In genomic region chr20:47501483-47502270, GRCh38 we compare ENCODE assay signal across 1 cellular context.
A peak's percentile ranks its signal among the peaks of the same experiment; 100 is the strongest.
TF ChIP-seq lines count a peak whose summit lies in the region.

Gene NCOA3 (plus strand): TSS chr20:47501887. CDS start chr20:47622248, 120,361 bp downstream.

TF ChIP-seq in HepG2, 621 proteins besides CTCF, POLR2A, EP300 and RAD21 (continued from another document and continues in another):
- TF ChIP-seq, protein P1, sequence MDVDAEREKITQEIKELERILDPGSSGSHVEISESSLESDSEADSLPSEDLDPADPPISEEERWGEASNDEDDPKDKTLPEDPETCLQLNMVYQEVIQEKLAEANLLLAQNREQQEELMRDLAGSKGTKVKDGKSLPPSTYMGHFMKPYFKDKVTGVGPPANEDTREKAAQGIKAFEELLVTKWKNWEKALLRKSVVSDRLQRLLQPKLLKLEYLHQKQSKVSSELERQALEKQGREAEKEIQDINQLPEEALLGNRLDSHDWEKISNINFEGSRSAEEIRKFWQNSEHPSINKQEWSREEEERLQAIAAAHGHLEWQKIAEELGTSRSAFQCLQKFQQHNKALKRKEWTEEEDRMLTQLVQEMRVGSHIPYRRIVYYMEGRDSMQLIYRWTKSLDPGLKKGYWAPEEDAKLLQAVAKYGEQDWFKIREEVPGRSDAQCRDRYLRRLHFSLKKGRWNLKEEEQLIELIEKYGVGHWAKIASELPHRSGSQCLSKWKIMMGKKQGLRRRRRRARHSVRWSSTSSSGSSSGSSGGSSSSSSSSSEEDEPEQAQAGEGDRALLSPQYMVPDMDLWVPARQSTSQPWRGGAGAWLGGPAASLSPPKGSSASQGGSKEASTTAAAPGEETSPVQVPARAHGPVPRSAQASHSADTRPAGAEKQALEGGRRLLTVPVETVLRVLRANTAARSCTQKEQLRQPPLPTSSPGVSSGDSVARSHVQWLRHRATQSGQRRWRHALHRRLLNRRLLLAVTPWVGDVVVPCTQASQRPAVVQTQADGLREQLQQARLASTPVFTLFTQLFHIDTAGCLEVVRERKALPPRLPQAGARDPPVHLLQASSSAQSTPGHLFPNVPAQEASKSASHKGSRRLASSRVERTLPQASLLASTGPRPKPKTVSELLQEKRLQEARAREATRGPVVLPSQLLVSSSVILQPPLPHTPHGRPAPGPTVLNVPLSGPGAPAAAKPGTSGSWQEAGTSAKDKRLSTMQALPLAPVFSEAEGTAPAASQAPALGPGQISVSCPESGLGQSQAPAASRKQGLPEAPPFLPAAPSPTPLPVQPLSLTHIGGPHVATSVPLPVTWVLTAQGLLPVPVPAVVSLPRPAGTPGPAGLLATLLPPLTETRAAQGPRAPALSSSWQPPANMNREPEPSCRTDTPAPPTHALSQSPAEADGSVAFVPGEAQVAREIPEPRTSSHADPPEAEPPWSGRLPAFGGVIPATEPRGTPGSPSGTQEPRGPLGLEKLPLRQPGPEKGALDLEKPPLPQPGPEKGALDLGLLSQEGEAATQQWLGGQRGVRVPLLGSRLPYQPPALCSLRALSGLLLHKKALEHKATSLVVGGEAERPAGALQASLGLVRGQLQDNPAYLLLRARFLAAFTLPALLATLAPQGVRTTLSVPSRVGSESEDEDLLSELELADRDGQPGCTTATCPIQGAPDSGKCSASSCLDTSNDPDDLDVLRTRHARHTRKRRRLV (CRISPR knock-in tag; IDR thresholded peaks at IDR 0.05) = peak; percentile 98
- no peak for TF ChIP-seq ZNF7 (CRISPR knock-in tag; IDR thresholded peaks at IDR 0.05)
- TF ChIP-seq PLSCR1 (CRISPR knock-in tag; IDR thresholded peaks at IDR 0.05; ENCODE audit: borderline replicate concordance) = no peak; the same call in 1 of the 2 replicates
- TF ChIP-seq TP53 (CRISPR knock-in tag; conservative IDR thresholded peaks at IDR 0.05) = peak; percentile 94
- TF ChIP-seq XBP1 (CRISPR knock-in tag; IDR thresholded peaks at IDR 0.05) = peak; percentile 86
- peak; percentile 98 for TF ChIP-seq ZMYM3 (CRISPR knock-in tag; IDR thresholded peaks at IDR 0.05)
- TF ChIP-seq ZNF883 (CRISPR knock-in tag; IDR thresholded peaks at IDR 0.05; ENCODE audit: not compliant biosample characterization) = peak; percentile 97
- TF ChIP-seq, protein P2, sequence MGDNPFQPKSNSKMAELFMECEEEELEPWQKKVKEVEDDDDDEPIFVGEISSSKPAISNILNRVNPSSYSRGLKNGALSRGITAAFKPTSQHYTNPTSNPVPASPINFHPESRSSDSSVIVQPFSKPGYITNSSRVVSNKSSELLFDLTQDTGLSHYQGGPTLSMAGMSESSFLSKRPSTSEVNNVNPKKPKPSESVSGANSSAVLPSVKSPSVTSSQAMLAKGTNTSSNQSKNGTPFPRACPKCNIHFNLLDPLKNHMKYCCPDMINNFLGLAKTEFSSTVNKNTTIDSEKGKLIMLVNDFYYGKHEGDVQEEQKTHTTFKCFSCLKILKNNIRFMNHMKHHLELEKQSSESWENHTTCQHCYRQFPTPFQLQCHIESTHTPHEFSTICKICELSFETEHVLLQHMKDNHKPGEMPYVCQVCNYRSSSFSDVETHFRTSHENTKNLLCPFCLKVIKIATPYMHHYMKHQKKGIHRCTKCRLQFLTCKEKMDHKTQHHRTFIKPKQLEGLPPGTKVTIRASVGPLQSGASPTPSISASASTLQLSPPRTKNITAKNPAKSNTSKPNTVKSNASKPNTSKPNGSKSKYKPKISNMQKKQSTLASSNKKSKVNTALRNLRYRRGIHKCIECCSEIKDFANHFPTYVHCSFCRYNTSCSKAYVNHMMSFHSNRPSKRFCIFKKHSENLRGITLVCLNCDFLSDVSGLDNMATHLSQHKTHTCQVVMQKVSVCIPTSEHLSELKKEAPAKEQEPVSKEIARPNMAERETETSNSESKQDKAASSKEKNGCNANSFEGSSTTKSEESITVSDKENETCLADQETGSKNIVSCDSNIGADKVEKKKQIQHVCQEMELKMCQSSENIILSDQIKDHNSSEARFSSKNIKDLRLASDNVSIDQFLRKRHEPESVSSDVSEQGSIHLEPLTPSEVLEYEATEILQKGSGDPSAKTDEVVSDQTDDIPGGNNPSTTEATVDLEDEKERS (CRISPR knock-in tag; IDR thresholded peaks at IDR 0.05) = peak; percentile 99
- peak; percentile 94 for TF ChIP-seq KDM4B (CRISPR knock-in tag; IDR thresholded peaks at IDR 0.05)
- no peak for TF ChIP-seq ZNF720 (CRISPR knock-in tag; IDR thresholded peaks at IDR 0.05)
- TF ChIP-seq ZNF121 (CRISPR knock-in tag; IDR thresholded peaks at IDR 0.05) = peak; percentile 85
- peak; percentile 97 for TF ChIP-seq ZNF431 (CRISPR knock-in tag; IDR thresholded peaks at IDR 0.05; ENCODE audit: borderline replicate concordance, low read depth)
- peak; percentile 83 for TF ChIP-seq NFAT5 (CRISPR knock-in tag; IDR thresholded peaks at IDR 0.05)
- TF ChIP-seq ZNF12 (CRISPR knock-in tag; IDR thresholded peaks at IDR 0.05) = peak; percentile 83
- peak; percentile 99 for TF ChIP-seq ZNF274 (CRISPR knock-in tag; IDR thresholded peaks at IDR 0.05)
- peak; percentile 53; the same call in 1 of the 2 replicates for TF ChIP-seq NR2F2 (IDR thresholded peaks at IDR 0.05; ENCODE audit: borderline replicate concordance, low read depth)
- peak; percentile 88 for TF ChIP-seq IKZF4 (CRISPR knock-in tag; IDR thresholded peaks at IDR 0.05; ENCODE audit: borderline replicate concordance, low read depth, not compliant biosample characterization)
- TF ChIP-seq, protein P3, sequence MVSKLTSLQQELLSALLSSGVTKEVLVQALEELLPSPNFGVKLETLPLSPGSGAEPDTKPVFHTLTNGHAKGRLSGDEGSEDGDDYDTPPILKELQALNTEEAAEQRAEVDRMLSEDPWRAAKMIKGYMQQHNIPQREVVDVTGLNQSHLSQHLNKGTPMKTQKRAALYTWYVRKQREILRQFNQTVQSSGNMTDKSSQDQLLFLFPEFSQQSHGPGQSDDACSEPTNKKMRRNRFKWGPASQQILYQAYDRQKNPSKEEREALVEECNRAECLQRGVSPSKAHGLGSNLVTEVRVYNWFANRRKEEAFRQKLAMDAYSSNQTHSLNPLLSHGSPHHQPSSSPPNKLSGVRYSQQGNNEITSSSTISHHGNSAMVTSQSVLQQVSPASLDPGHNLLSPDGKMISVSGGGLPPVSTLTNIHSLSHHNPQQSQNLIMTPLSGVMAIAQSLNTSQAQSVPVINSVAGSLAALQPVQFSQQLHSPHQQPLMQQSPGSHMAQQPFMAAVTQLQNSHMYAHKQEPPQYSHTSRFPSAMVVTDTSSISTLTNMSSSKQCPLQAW (CRISPR knock-in tag; IDR thresholded peaks at IDR 0.05) = peak; percentile 98
- no peak; the same call in 1 of the 2 replicates for TF ChIP-seq ZC3H4 (CRISPR knock-in tag; IDR thresholded peaks at IDR 0.05; ENCODE audit: borderline replicate concordance)
- TF ChIP-seq, protein P4, sequence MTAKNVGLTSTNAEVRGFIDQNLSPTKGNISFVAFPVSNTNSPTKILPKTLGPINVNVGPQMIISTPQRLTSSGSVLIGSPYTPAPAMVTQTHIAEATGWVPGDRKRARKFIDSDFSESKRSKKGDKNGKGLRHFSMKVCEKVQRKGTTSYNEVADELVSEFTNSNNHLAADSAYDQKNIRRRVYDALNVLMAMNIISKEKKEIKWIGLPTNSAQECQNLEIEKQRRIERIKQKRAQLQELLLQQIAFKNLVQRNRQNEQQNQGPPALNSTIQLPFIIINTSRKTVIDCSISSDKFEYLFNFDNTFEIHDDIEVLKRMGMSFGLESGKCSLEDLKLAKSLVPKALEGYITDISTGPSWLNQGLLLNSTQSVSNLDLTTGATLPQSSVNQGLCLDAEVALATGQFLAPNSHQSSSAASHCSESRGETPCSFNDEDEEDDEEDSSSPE (CRISPR knock-in tag; IDR thresholded peaks at IDR 0.05) = peak; percentile 86; the same call in 1 of the 2 replicates
- TF ChIP-seq ZNF17 (CRISPR knock-in tag; IDR thresholded peaks at IDR 0.05) = no peak
- peak; percentile 99 for TF ChIP-seq ZNF136 (CRISPR knock-in tag; IDR thresholded peaks at IDR 0.05; ENCODE audit: low read depth)
- TF ChIP-seq RFXANK (CRISPR knock-in tag; IDR thresholded peaks at IDR 0.05) = peak; percentile 87
- TF ChIP-seq, protein P5, sequence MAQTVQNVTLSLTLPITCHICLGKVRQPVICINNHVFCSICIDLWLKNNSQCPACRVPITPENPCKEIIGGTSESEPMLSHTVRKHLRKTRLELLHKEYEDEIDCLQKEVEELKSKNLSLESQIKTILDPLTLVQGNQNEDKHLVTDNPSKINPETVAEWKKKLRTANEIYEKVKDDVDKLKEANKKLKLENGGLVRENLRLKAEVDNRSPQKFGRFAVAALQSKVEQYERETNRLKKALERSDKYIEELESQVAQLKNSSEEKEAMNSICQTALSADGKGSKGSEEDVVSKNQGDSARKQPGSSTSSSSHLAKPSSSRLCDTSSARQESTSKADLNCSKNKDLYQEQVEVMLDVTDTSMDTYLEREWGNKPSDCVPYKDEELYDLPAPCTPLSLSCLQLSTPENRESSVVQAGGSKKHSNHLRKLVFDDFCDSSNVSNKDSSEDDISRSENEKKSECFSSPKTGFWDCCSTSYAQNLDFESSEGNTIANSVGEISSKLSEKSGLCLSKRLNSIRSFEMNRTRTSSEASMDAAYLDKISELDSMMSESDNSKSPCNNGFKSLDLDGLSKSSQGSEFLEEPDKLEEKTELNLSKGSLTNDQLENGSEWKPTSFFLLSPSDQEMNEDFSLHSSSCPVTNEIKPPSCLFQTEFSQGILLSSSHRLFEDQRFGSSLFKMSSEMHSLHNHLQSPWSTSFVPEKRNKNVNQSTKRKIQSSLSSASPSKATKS (CRISPR knock-in tag; IDR thresholded peaks at IDR 0.05) = peak; percentile 69; the same call in 1 of the 2 replicates
- 0 out of 2 replicates have a peak, but pooled peaks have one; percentile 4 for TF ChIP-seq NFE2 (CRISPR knock-in tag; IDR thresholded peaks at IDR 0.05)
- peak; percentile 83; the same call in 1 of the 2 replicates for TF ChIP-seq ZNF513 (CRISPR knock-in tag; conservative IDR thresholded peaks at IDR 0.05)
- peak; percentile 99; the same call in 1 of the 2 replicates for TF ChIP-seq SALL2 (CRISPR knock-in tag; IDR thresholded peaks at IDR 0.05)
- TF ChIP-seq THAP11 (CRISPR knock-in tag; IDR thresholded peaks at IDR 0.05) = peak; percentile 99
- no peak; the same call in 1 of the 2 replicates for TF ChIP-seq FLYWCH1 (CRISPR knock-in tag; IDR thresholded peaks at IDR 0.05)
- TF ChIP-seq FOXP1 (IDR thresholded peaks at IDR 0.05) = no peak
- peak; percentile 38; the same call in 1 of the 2 replicates for TF ChIP-seq FOXP1 (CRISPR knock-in tag; IDR thresholded peaks at IDR 0.05)
- TF ChIP-seq ZNF138 (CRISPR knock-in tag; IDR thresholded peaks at IDR 0.05; ENCODE audit: low read depth) = no peak; the same call in 1 of the 2 replicates
- TF ChIP-seq GLMP (CRISPR knock-in tag; IDR thresholded peaks at IDR 0.05; ENCODE audit: borderline replicate concordance) = 0 out of 2 replicates have a peak, but pooled peaks have one; percentile 63
- peak; percentile 35; the same call in 1 of the 2 replicates for TF ChIP-seq MTF1 (CRISPR knock-in tag; IDR thresholded peaks at IDR 0.05)
- no peak for TF ChIP-seq NBN (conservative IDR thresholded peaks at IDR 0.05)
